ENCODE assay signal across 8 cellular contexts in genomic region chr12:56644654-56645053, GRCh38. TPM values are rescaled to one million over a fixed set of nuclear protein-coding genes. Genes with fewer than 3 reads are reported as not detected.
DNase-seq lines count a peak whose midpoint lies in the region; ATAC-seq and TF ChIP-seq lines count a peak whose summit lies in the region.

No MANE protein-coding gene starts in this region.

- H3K27me3 Mint-ChIP-seq in memory B cell: no peaks in the 10 kb centered on the region

- H3K4me1 Mint-ChIP-seq in memory B cell: peaks cover 17% of the 10 kb centered on the region

- in situ Hi-C loops in brain microvascular endothelial cell (cut with HindIII; ENCODE audit: low pct_ligation_motif_present, low sequenced_read_pairs): no loop called here

- no peak for DNase-seq in left ventricle myocardium inferior
- DNase-seq in Right ventricle myocardium inferior (ENCODE audit: missing footprints): no peak
- no peak for DNase-seq in brain microvascular endothelial cell
- no peak for DNase-seq in memory B cell (ENCODE audit: low spot score in 2 of 2)
- DNase-seq in aorta: no peak
- DNase-seq in effector CD8-positive, alpha-beta T cell (lab: John Stamatoyannopoulos, UW): no peak
- no peak for DNase-seq in ureter (ENCODE audit: low spot score)

- H3K9me3 ChIP-seq in left ventricle myocardium inferior (replicated peaks) (no peaks in the 10 kb centered on the region), aorta (ENCODE audit: control insufficient read depth, low read length) (no peaks in the 10 kb centered on the region)

- peaks cover 20% of the 10 kb centered on the region for H3K36me3 Mint-ChIP-seq in memory B cell

- ATAC-seq in Right ventricle myocardium inferior (no peak), memory B cell (ENCODE audit: low read depth) (no peak), aorta (ENCODE audit: low FRiP score) (no peak), GM19395 (IDR thresholded peaks at IDR 0.05; ENCODE audit: unreplicated experiment) (no peak)

- peak overlapping the region; percentile 87 for H3K4me3 ChIP-seq in left ventricle myocardium inferior
- H3K4me3 ChIP-seq in brain microvascular endothelial cell (ENCODE audit: low read depth, low read length): peak overlapping the region; percentile 100
- H3K4me3 ChIP-seq in aorta (ENCODE audit: low read length in 2 of 2): peak overlapping the region; percentile 89 to 93

- intact Hi-C loops in left ventricle myocardium inferior (cut with micrococcal nuclease): loop anchor here (10.0 kb wide), 1 partner anchor 80 kb away; the partner anchor contains the start of gene NACA
- intact Hi-C loops in Right ventricle myocardium inferior (cut with DNase I): loop anchor here (1.0 to 5.0 kb wide), 2 partner anchors 43 to 81 kb away; partner anchors contain the start of genes NACA and PTGES3
- intact Hi-C loops in aorta (cut with DNase I): loop anchor here (5.0 to 10.0 kb wide), 2 partner anchors 80 to 83 kb away; partner anchors contain the start of gene NACA (in 2 of the 2)

- peak overlapping the region; percentile 96 for H3K27ac ChIP-seq in left ventricle myocardium inferior (replicated peaks)
- H3K27ac ChIP-seq in brain microvascular endothelial cell: no peak overlapping the region
- no peak overlapping the region for H3K27ac ChIP-seq in aorta (ENCODE audit: low read depth in 1 of 2, low read length in 2 of 2)

- H3K27me3 ChIP-seq in left ventricle myocardium inferior (ENCODE audit: low read depth): no peaks in the 10 kb centered on the region
- H3K27me3 ChIP-seq in brain microvascular endothelial cell (replicated peaks): no peaks in the 10 kb centered on the region
- H3K27me3 ChIP-seq in aorta (ENCODE audit: control insufficient read depth in 1 of 2, insufficient read depth in 2 of 2, low read length in 1 of 2): no peaks in the 10 kb centered on the region

- TF ChIP-seq CTCF in left ventricle myocardium inferior (IDR thresholded peaks at IDR 0.05; ENCODE audit: borderline replicate concordance) (no peak), brain microvascular endothelial cell (IDR thresholded peaks at IDR 0.05; ENCODE audit: low read depth, low read length, missing control alignments) (no peak)

- peak overlapping the region; percentile 96 for H3K27ac Mint-ChIP-seq in memory B cell

- H3K4me1 ChIP-seq in left ventricle myocardium inferior: peaks cover 68% of the 10 kb centered on the region
- peaks cover 0 to 4% of the 10 kb centered on the region in 2 donors for H3K4me1 ChIP-seq in aorta (ENCODE audit: control insufficient read depth in 1 of 2, insufficient read depth in 2 of 2, low read length in 2 of 2)

- no peaks in the 10 kb centered on the region for H3K9me3 Mint-ChIP-seq in memory B cell

- WGBS in aorta, 2 donors: 50 to 55% methylated on average over 4 of the region's 4 CpGs

- peak overlapping the region; percentile 93 for H3K4me3 Mint-ChIP-seq in memory B cell

- H3K36me3 ChIP-seq in left ventricle myocardium inferior: peaks cover 55% of the 10 kb centered on the region
- H3K36me3 ChIP-seq in brain microvascular endothelial cell (replicated peaks): peaks cover 41% of the 10 kb centered on the region
- peaks cover 3 to 6% of the 10 kb centered on the region in 2 donors for H3K36me3 ChIP-seq in aorta (ENCODE audit: control insufficient read depth in 1 of 2, insufficient read depth in 2 of 2, low read length in 1 of 2)

RNA-seq across cellular contexts. Expression of gene ATP5F1B, which starts 1.1 kb away (rescaled TPM):
- 3,068 TPM for total RNA-seq in left ventricle myocardium inferior
- total RNA-seq in Right ventricle myocardium inferior: 3,152 TPM
- 100 to 1,000 TPM; 216 to 262 TPM for total RNA-seq in aorta
- polyA plus RNA-seq in aorta: 100 to 1,000 TPM; 289 to 327 TPM
- 601 TPM for total RNA-seq in ureter

RNA-seq across cellular contexts. Expression of gene BAZ2A, which starts 14.5 kb away (rescaled TPM):
- total RNA-seq in left ventricle myocardium inferior: 39.1 TPM
- total RNA-seq in Right ventricle myocardium inferior: 31.4 TPM
- total RNA-seq in aorta: 100 to 1,000 TPM in 1 of 2 donors, 10 to 100 TPM in 1; 89.3 to 130 TPM
- 10 to 100 TPM; 15.2 to 35.2 TPM for polyA plus RNA-seq in aorta
- 141 TPM for total RNA-seq in ureter

RNA-seq across cellular contexts. Expression of gene PTGES3, which starts 43.4 kb away (rescaled TPM):
- total RNA-seq in left ventricle myocardium inferior (136 TPM), Right ventricle myocardium inferior (132 TPM), aorta (100 to 1,000 TPM; 148 to 153 TPM), ureter (212 TPM)
- 100 to 1,000 TPM; 142 to 221 TPM for polyA plus RNA-seq in aorta
